In genomic region chr9:35604578-35605335, GRCh38 we compare ENCODE assay signal across 8 cellular contexts. TPM values are rescaled to one million over a fixed set of nuclear protein-coding genes. Genes with fewer than 3 reads are reported as not detected.
DNase-seq lines count a peak whose midpoint lies in the region; ATAC-seq and TF ChIP-seq lines count a peak whose summit lies in the region.

A gene with protein sequence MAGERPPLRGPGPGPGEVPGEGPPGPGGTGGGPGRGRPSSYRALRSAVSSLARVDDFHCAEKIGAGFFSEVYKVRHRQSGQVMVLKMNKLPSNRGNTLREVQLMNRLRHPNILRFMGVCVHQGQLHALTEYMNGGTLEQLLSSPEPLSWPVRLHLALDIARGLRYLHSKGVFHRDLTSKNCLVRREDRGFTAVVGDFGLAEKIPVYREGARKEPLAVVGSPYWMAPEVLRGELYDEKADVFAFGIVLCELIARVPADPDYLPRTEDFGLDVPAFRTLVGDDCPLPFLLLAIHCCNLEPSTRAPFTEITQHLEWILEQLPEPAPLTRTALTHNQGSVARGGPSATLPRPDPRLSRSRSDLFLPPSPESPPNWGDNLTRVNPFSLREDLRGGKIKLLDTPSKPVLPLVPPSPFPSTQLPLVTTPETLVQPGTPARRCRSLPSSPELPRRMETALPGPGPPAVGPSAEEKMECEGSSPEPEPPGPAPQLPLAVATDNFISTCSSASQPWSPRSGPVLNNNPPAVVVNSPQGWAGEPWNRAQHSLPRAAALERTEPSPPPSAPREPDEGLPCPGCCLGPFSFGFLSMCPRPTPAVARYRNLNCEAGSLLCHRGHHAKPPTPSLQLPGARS (plus strand): TSS chr9:35605262. CDS start chr9:35605620, 358 bp downstream.

- ATAC-seq in GM19452 (IDR thresholded peaks at IDR 0.05; ENCODE audit: unreplicated experiment): peak; percentile 52

- H3K9me3 ChIP-seq in esophagus squamous epithelium (no peaks in the 10 kb centered on the region), muscle layer of duodenum (ENCODE audit: control insufficient read depth in 1 of 2, low read length in 2 of 2) (no peaks in the 10 kb centered on the region)

- peak within 1 kb of the TSS; percentile 60 for H3K4me3 ChIP-seq in HL-60 (replicated peaks; ENCODE audit: insufficient read depth, low read length)
- H3K4me3 ChIP-seq in esophagus squamous epithelium: peak within 1 kb of the TSS; percentile 63 to 96 (median 84)
- H3K4me3 ChIP-seq in muscle layer of duodenum (ENCODE audit: low read depth in 1 of 2, low read length in 2 of 2): peak within 1 kb of the TSS; percentile 88 to 95

- intact Hi-C loops in esophagus squamous epithelium (cut with DNase I): loop anchor here (10.0 kb wide), 2 partner anchors 80 to 130 kb away; partner anchors contain the start of genes CREB3, TLN1 and TPM2

- no peaks in the 10 kb centered on the region for H3K27me3 ChIP-seq in HL-60 (ENCODE audit: insufficient read depth, poor library complexity, severe bottlenecking)
- no peaks in the 10 kb centered on the region for H3K27me3 ChIP-seq in esophagus squamous epithelium
- H3K27me3 ChIP-seq in muscle layer of duodenum (ENCODE audit: low read depth, low read length): no peaks in the 10 kb centered on the region

- H3K27ac ChIP-seq in HL-60 (replicated peaks) (peak within 1 kb of the TSS; percentile 49), esophagus squamous epithelium (peak within 1 kb of the TSS; percentile 89 to 98 (median 96)), muscle layer of duodenum (ENCODE audit: low read length) (peak within 1 kb of the TSS; percentile 95)

- no peak for TF ChIP-seq CTCF in HL-60 (IDR thresholded peaks at IDR 0.05; ENCODE audit: insufficient read depth, low read length)
- TF ChIP-seq CTCF in esophagus squamous epithelium (IDR thresholded peaks at IDR 0.05): no peak

- TF ChIP-seq POLR2A in esophagus squamous epithelium (IDR thresholded peaks at IDR 0.05): peak in 1 of 4 donors; percentile 30

- 0 to 1% methylated on average over 13 to 16 of the region's 52 CpGs for WGBS in esophagus squamous epithelium, 2 donors

- DNase-seq in CD1c-positive myeloid dendritic cell (ENCODE audit: extremely low spot score) (peak; percentile 73), HL-60 (ENCODE audit: low read depth in 1 of 2, low spot score in 1 of 2) (peak in 1 of 2 experiments; percentile 50), OCI-M1 (lab: John Stamatoyannopoulos, UW) (peak; percentile 76), esophagus squamous epithelium (lab: John Stamatoyannopoulos, UW) (no peak)
- peak; percentile 91 for DNase-seq in activated T-cell treated with anti-CD3 and anti-CD28 coated beads, Interleukin-2, amount 50 U/mL, for 48 hours
- peak; percentile 56 to 57 for DNase-seq in stimulated activated CD8-positive, alpha-beta memory T cell treated with anti-CD3 and anti-CD28 coated beads, Interleukin-7, amount 100 ng/mL, for 1 hour (ENCODE audit: low read depth in 2 of 2)

- H3K36me3 ChIP-seq in esophagus squamous epithelium (peaks cover 14 to 31% (median 17%) of the 10 kb centered on the region in 3 donors), muscle layer of duodenum (ENCODE audit: control insufficient read depth in 1 of 2, insufficient read depth in 2 of 2, low read length in 2 of 2) (peaks cover 20 to 24% of the 10 kb centered on the region in 2 donors)

- H3K4me1 ChIP-seq in esophagus squamous epithelium (peaks cover 15 to 46% (median 16%) of the 10 kb centered on the region in 3 donors), muscle layer of duodenum (ENCODE audit: control insufficient read depth in 1 of 2, insufficient read depth in 2 of 2, low read length in 2 of 2) (peaks cover 14 to 27% of the 10 kb centered on the region in 2 donors)

RNA-seq across cellular contexts. Expression of the gene that starts here (rescaled TPM):
- 10 to 100 TPM; 10.1 to 22.1 (median 14.4) TPM for total RNA-seq in esophagus squamous epithelium
